Comparison of ENCODE assay signal across 6 cellular contexts in genomic region chr19:19785476-19785875, GRCh38. TPM values are rescaled to one million over a fixed set of nuclear protein-coding genes. Genes with fewer than 3 reads are reported as not detected.
A peak's percentile ranks its signal among the peaks of the same experiment; 100 is the strongest.
DNase-seq lines count a peak whose midpoint lies in the region; ATAC-seq and TF ChIP-seq lines count a peak whose summit lies in the region.
"Not testable (repeated sequence)": the region's sequence is repeated elsewhere in the genome, so short reads cannot be mapped to it uniquely, and the experiment has no call there.
"Had no signal": no experiment of that assay in that cellular context is flagged by ENCODE, and none has a peak within 500 bp of the region (broad histone marks: within the 10 kb centered on the region; RNA-seq: fewer than 3 reads in every experiment).

No MANE protein-coding gene starts in this region.

- not testable (repeated sequence) for H3K27me3 ChIP-seq in naive thymus-derived CD4-positive, alpha-beta T cell (ENCODE audit: control insufficient read depth in 2 of 2, insufficient read depth in 2 of 2, low read length in 2 of 2)

- not testable (repeated sequence) for H3K27me3 Mint-ChIP-seq in T-helper 17 cell; activated CD8-positive, alpha-beta T cell treated with anti-CD3 and anti-CD28 coated beads for 36 hours; activated naive CD8-positive, alpha-beta T cell; naive thymus-derived CD4-positive, alpha-beta T cell; stimulated activated memory B cell treated with anti-CD40 and anti-IgM and Interleukin-4, amounts not matched to agents 10 μg/mL and 1 μg/mL and 100 μg/mL, for 72 hours

- POLR2A ChIA-PET in activated CD8-positive, alpha-beta T cell treated with anti-CD3 and anti-CD28 coated beads for 36 hours (lab: Charles Lee) = not testable (repeated sequence)
- POLR2A ChIA-PET in naive thymus-derived CD4-positive, alpha-beta T cell (lab: Charles Lee) = interaction anchor here (0.8 to 1.5 kb wide), 3 partner anchors 14 to 36 kb away, joined by 3 to 4 read pairs (median 4); partner anchors contain the start of gene ZNF506

- H3K36me3 Mint-ChIP-seq in T-helper 17 cell (ENCODE audit: low read depth) = not testable (repeated sequence)
- peaks cover 82% of the 10 kb centered on the region for H3K36me3 Mint-ChIP-seq in activated CD8-positive, alpha-beta T cell treated with anti-CD3 and anti-CD28 coated beads for 36 hours (ENCODE audit: low read depth)
- peaks cover 31% of the 10 kb centered on the region for H3K36me3 Mint-ChIP-seq in activated naive CD8-positive, alpha-beta T cell
- peaks cover 19 to 84% (median 74%) of the 10 kb centered on the region in 5 donors for H3K36me3 Mint-ChIP-seq in naive thymus-derived CD4-positive, alpha-beta T cell
- peaks cover 62% of the 10 kb centered on the region for H3K36me3 Mint-ChIP-seq in stimulated activated memory B cell treated with anti-CD40 and anti-IgM and Interleukin-4, amounts not matched to agents 10 μg/mL and 1 μg/mL and 100 μg/mL, for 72 hours

- CTCF ChIA-PET in activated CD8-positive, alpha-beta T cell treated with anti-CD3 and anti-CD28 coated beads for 36 hours (lab: Charles Lee); naive thymus-derived CD4-positive, alpha-beta T cell (lab: Charles Lee): not testable (repeated sequence)

- peak overlapping the region; percentile 32 for H3K4me3 Mint-ChIP-seq in T-helper 17 cell
- H3K4me3 Mint-ChIP-seq in activated CD8-positive, alpha-beta T cell treated with anti-CD3 and anti-CD28 coated beads for 36 hours; activated naive CD8-positive, alpha-beta T cell; stimulated activated memory B cell treated with anti-CD40 and anti-IgM and Interleukin-4, amounts not matched to agents 10 μg/mL and 1 μg/mL and 100 μg/mL, for 72 hours: not testable (repeated sequence)
- peak overlapping the region in 1 of 10 donors; percentile 49 for H3K4me3 Mint-ChIP-seq in naive thymus-derived CD4-positive, alpha-beta T cell

- not testable (repeated sequence) for H3K9me3 ChIP-seq in T-helper 17 cell (ENCODE audit: control insufficient read depth, low read length, poor library complexity, severe bottlenecking); naive thymus-derived CD4-positive, alpha-beta T cell (ENCODE audit: control insufficient read depth in 2 of 3, low read length in 3 of 3)

- not testable (repeated sequence) for H3K4me3 ChIP-seq in naive thymus-derived CD4-positive, alpha-beta T cell (ENCODE audit: low read length)

- H3K4me1 Mint-ChIP-seq in T-helper 17 cell = peaks cover 19% of the 10 kb centered on the region
- H3K4me1 Mint-ChIP-seq in activated CD8-positive, alpha-beta T cell treated with anti-CD3 and anti-CD28 coated beads for 36 hours (ENCODE audit: low read depth) = peaks cover 39% of the 10 kb centered on the region
- peaks cover 38% of the 10 kb centered on the region for H3K4me1 Mint-ChIP-seq in activated naive CD8-positive, alpha-beta T cell (ENCODE audit: low read depth)
- H3K4me1 Mint-ChIP-seq in naive thymus-derived CD4-positive, alpha-beta T cell = peaks cover 0 to 43% (median 38%) of the 10 kb centered on the region in 7 donors
- H3K4me1 Mint-ChIP-seq in stimulated activated memory B cell treated with anti-CD40 and anti-IgM and Interleukin-4, amounts not matched to agents 10 μg/mL and 1 μg/mL and 100 μg/mL, for 72 hours = peaks cover 26% of the 10 kb centered on the region

- H3K27ac Mint-ChIP-seq in T-helper 17 cell = not testable (repeated sequence)
- H3K27ac Mint-ChIP-seq in activated CD8-positive, alpha-beta T cell treated with anti-CD3 and anti-CD28 coated beads for 36 hours = peak overlapping the region; percentile 76
- H3K27ac Mint-ChIP-seq in activated naive CD8-positive, alpha-beta T cell = peak overlapping the region; percentile 85
- H3K27ac Mint-ChIP-seq in naive thymus-derived CD4-positive, alpha-beta T cell = peak overlapping the region in 5 of 9 donors; percentile 7 to 87 (median 72)
- peak overlapping the region; percentile 18 for H3K27ac Mint-ChIP-seq in stimulated activated memory B cell treated with anti-CD40 and anti-IgM and Interleukin-4, amounts not matched to agents 10 μg/mL and 1 μg/mL and 100 μg/mL, for 72 hours

- H3K9me3 Mint-ChIP-seq in activated CD8-positive, alpha-beta T cell treated with anti-CD3 and anti-CD28 coated beads for 36 hours = peaks cover 19% of the 10 kb centered on the region
- H3K9me3 Mint-ChIP-seq in activated naive CD8-positive, alpha-beta T cell (ENCODE audit: low read depth); stimulated activated memory B cell treated with anti-CD40 and anti-IgM and Interleukin-4, amounts not matched to agents 10 μg/mL and 1 μg/mL and 100 μg/mL, for 72 hours: not testable (repeated sequence)
- H3K9me3 Mint-ChIP-seq in naive thymus-derived CD4-positive, alpha-beta T cell = peaks cover 0 to 58% (median 15%) of the 10 kb centered on the region in 11 donors

- peaks cover 0 to 45% (median 12%) of the 10 kb centered on the region in 3 experiments for H3K36me3 ChIP-seq in naive thymus-derived CD4-positive, alpha-beta T cell (ENCODE audit: control insufficient read depth in 2 of 3, insufficient read depth in 3 of 3, low read length in 3 of 3)

- DNase-seq in T-helper 17 cell; activated CD8-positive, alpha-beta T cell treated with anti-CD3 and anti-CD28 coated beads for 36 hours; naive thymus-derived CD4-positive, alpha-beta T cell: not testable (repeated sequence)

- intact Hi-C loops in activated CD8-positive, alpha-beta T cell treated with anti-CD3 and anti-CD28 coated beads for 36 hours (cut with micrococcal nuclease); naive thymus-derived CD4-positive, alpha-beta T cell (cut with micrococcal nuclease): not testable (repeated sequence)

- not testable (repeated sequence) for TF ChIP-seq CTCF in activated CD8-positive, alpha-beta T cell treated with anti-CD3 and anti-CD28 coated beads for 36 hours (IDR thresholded peaks at IDR 0.05)

- not testable (repeated sequence) for H3K4me1 ChIP-seq in naive thymus-derived CD4-positive, alpha-beta T cell (ENCODE audit: control insufficient read depth in 2 of 2, insufficient read depth in 2 of 2, low read length in 2 of 2)

- ATAC-seq in T-helper 17 cell; activated CD8-positive, alpha-beta T cell treated with anti-CD3 and anti-CD28 coated beads for 36 hours; naive thymus-derived CD4-positive, alpha-beta T cell; stimulated activated memory B cell treated with anti-CD40 and anti-IgM and Interleukin-4, amounts not matched to agents 10 μg/mL and 1 μg/mL and 100 μg/mL, for 72 hours: not testable (repeated sequence)

- not testable (repeated sequence) for H3K27ac ChIP-seq in naive thymus-derived CD4-positive, alpha-beta T cell (ENCODE audit: low read depth, low read length)

RNA-seq across cellular contexts. Expression of gene ZNF506, which starts 36.1 kb away (rescaled TPM):
- total RNA-seq in T-helper 17 cell = 10 to 100 TPM; 31.7 to 50.6 TPM
- total RNA-seq in activated CD8-positive, alpha-beta T cell treated with anti-CD3 and anti-CD28 coated beads for 36 hours = 10 to 100 TPM; 45.5 to 48.7 TPM
- 10 to 100 TPM; 20.4 to 93.9 (median 55.7) TPM for total RNA-seq in naive thymus-derived CD4-positive, alpha-beta T cell
- 10 to 100 TPM; 23.5 to 35.9 TPM for polyA plus RNA-seq in naive thymus-derived CD4-positive, alpha-beta T cell
- total RNA-seq: A172 had no signal

RNA-seq across cellular contexts. Expression of gene ZNF14, which starts 52.6 kb away (rescaled TPM):
- 10 to 100 TPM; 18.7 to 22.5 TPM for total RNA-seq in T-helper 17 cell
- 1 to 10 TPM; 8.6 to 9.3 TPM for total RNA-seq in activated CD8-positive, alpha-beta T cell treated with anti-CD3 and anti-CD28 coated beads for 36 hours
- total RNA-seq in naive thymus-derived CD4-positive, alpha-beta T cell = 10 to 100 TPM in 4 of 5 experiments, 1 to 10 TPM in 1; 7.0 to 35.0 (median 30.3) TPM
- 10 to 100 TPM; 15.6 to 17.6 TPM for polyA plus RNA-seq in naive thymus-derived CD4-positive, alpha-beta T cell
